ENCODE assay signal across 8 cellular contexts in genomic region chr1:157138220-157139124, GRCh38. TPM values are rescaled to one million over a fixed set of nuclear protein-coding genes. Genes with fewer than 3 reads are reported as not detected.
DNase-seq lines count a peak whose midpoint lies in the region; ATAC-seq and TF ChIP-seq lines count a peak whose summit lies in the region.

Gene ETV3 (minus strand): TSS chr1:157138395. CDS start chr1:157136352, 2,043 bp downstream.

- DNase-seq in Caki2 (ENCODE audit: low read depth) (peak; percentile 98), OCI-LY7 (ENCODE audit: low spot score) (peak; percentile 87), activated T-cell treated with anti-CD3 and anti-CD28 coated beads for 24 hours (ENCODE audit: low read depth) (peak; percentile 82), epithelial cell of prostate (ENCODE audit: low read depth, low spot score) (peak; percentile 83), mucosa of gallbladder (ENCODE audit: low spot score) (peak; percentile 92)
- peak; percentile 74 for DNase-seq in stimulated activated CD8-positive, alpha-beta memory T cell treated with anti-CD3 and anti-CD28 coated beads, Interleukin-4, amount 100 ng/mL, for 24 hours (ENCODE audit: low read depth)

- H3K36me3 ChIP-seq in HUES6 (ENCODE audit: control insufficient read depth, insufficient read depth, low read length) (peaks cover 27% of the 10 kb centered on the region), OCI-LY7 (ENCODE audit: insufficient read depth, low read length) (peaks cover 28% of the 10 kb centered on the region)

- H3K4me3 ChIP-seq in HUES6 (ENCODE audit: low read depth, low read length) (peak within 1 kb of the TSS; percentile 83), OCI-LY7 (ENCODE audit: low read depth, low read length, poor library complexity, severe bottlenecking) (peak within 1 kb of the TSS; percentile 92)

- H2AFZ ChIP-seq in OCI-LY7 (ENCODE audit: low read length): peak within 1 kb of the TSS; percentile 60

- H4K20me1 ChIP-seq in OCI-LY7 (ENCODE audit: insufficient read depth, low read length): peaks cover 15% of the 10 kb centered on the region

- in situ Hi-C loops in Caki2 (cut with HindIII; ENCODE audit: low pct_unique_long_range_greater_than_20kb, low sequenced_read_pairs): no loop called here

- no peaks in the 10 kb centered on the region for H3K27me3 ChIP-seq in HUES6 (ENCODE audit: control insufficient read depth, insufficient read depth, low read length)

- H3K9ac ChIP-seq in HUES6 (ENCODE audit: low read length): peak within 1 kb of the TSS; percentile 95

- peak within 1 kb of the TSS; percentile 75 for H3K4me2 ChIP-seq in OCI-LY7 (ENCODE audit: low read length)

- no peaks in the 10 kb centered on the region for H3K9me3 ChIP-seq in HUES6 (ENCODE audit: control insufficient read depth, insufficient read depth, low read depth, low read length)
- H3K9me3 ChIP-seq in OCI-LY7 (ENCODE audit: low read length): no peaks in the 10 kb centered on the region

- no peak for TF ChIP-seq CTCF in OCI-LY7 (conservative IDR thresholded peaks at IDR 0.05; ENCODE audit: low read length)

- H3K27ac ChIP-seq in HUES6 (ENCODE audit: low read depth, low read length) (peak within 1 kb of the TSS; percentile 97), OCI-LY7 (ENCODE audit: low read depth, low read length, poor library complexity, severe bottlenecking) (peak within 1 kb of the TSS; percentile 28), epithelial cell of prostate (peak within 1 kb of the TSS; percentile 88)

- ATAC-seq in GM21390 (IDR thresholded peaks at IDR 0.05; ENCODE audit: unreplicated experiment): peak; percentile 91

- peaks cover 23% of the 10 kb centered on the region for H3K79me2 ChIP-seq in OCI-LY7 (ENCODE audit: insufficient read depth, low read depth, low read length)

- CTCF ChIA-PET in OCI-LY7 (lab: Charles Lee; ENCODE audit: unreplicated experiment): no interaction called here

- peaks cover 40% of the 10 kb centered on the region for H3K4me1 ChIP-seq in HUES6 (ENCODE audit: control insufficient read depth, insufficient read depth, low read length)
- peaks cover 22% of the 10 kb centered on the region for H3K4me1 ChIP-seq in OCI-LY7 (ENCODE audit: insufficient read depth, low read length, poor library complexity, severe bottlenecking)

- H3K9me2 ChIP-seq in OCI-LY7 (ENCODE audit: insufficient read depth, low read length): no peaks in the 10 kb centered on the region

- BruUV-seq in OCI-LY7 (replicated peaks; lab: Mats Ljungman, UMichigan): no TSS peak

- intact Hi-C loops in OCI-LY7 (cut with micrococcal nuclease; ENCODE audit: unreplicated experiment): no loop called here

- POLR2A ChIA-PET in OCI-LY7 (lab: Charles Lee): interaction anchor here (0.7 to 2.1 kb wide), 2 partner anchors 10 to 11 kb away, joined by 3 to 7 read pairs; no protein-coding TSS in a partner anchor

RNA-seq across cellular contexts. Expression of gene ETV3, which starts in this region (rescaled TPM):
- 5.2 and 7.3 TPM in 2 replicates for total RNA-seq in Caki2 (2014; rRNA removed; shearing (Covaris generic); ENCODE audit: low replicate concordance)
- total RNA-seq in OCI-LY7 (2014; rRNA removed; shearing (Covaris generic)): 11.1 and 12.0 TPM in 2 replicates
- total RNA-seq in OCI-LY7 (2022) (18.3 and 20.4 TPM in 2 replicates), mucosa of gallbladder (27.0 TPM)

Comparison
In these comparisons a context has a peak if more than half of its experiments do, and no peak if none do; other contexts are left out.
1. Peak in every context shown above with its lines: DNase-seq, ATAC-seq, H3K4me3 ChIP-seq and H3K27ac ChIP-seq.
2. H3K27ac ChIP-seq: peak in every context shown above with its lines; median percentile 97 in HUES6; 88 in epithelial cell of prostate; 28 in OCI-LY7.